Comparison of ENCODE assay signal across 11 cellular contexts in the genomic region with DNA sequence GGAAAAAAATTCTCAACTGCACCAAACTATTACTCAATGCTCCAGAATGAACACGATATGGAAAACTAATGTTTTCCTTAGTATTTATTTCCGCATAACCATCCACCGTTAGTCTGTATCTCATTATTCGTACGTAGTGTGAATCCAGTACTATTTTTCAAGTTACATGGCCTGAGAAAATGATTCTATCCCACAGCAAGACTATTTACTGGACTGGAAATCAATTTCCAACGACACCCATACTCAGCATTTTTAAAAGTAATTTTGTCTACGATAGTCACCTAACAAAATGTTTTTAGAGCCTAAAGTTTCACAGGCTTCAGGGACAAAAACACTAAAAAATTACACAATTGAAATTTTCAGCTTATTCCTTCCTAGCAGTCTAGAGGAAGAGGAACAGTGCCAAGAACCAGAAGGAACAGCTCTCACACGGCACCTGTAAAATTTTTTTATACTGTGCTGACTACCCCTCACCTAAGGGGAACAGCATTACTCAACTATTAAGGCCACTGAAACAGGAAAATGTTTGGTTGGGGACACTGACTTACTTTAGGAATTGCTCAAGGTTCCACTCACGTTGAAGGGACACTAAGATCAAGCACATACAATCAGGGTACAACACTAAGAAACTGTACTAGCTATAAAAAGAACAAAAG. TPM values are rescaled to one million over a fixed set of nuclear protein-coding genes. Genes with fewer than 3 reads are reported as not detected.
A peak's percentile ranks its signal among the peaks of the same experiment; 100 is the strongest.
DNase-seq lines count a peak whose midpoint lies in the region; ATAC-seq and TF ChIP-seq lines count a peak whose summit lies in the region.
"Had no signal": no experiment of that assay in that cellular context is flagged by ENCODE, and none has a peak within 500 bp of the region (broad histone marks: within the 10 kb centered on the region; RNA-seq: fewer than 3 reads in every experiment).

No MANE protein-coding gene starts in this region.

- H3K4me3 Mint-ChIP-seq in T-helper 17 cell, result peak overlapping the region; percentile 78
- no peak overlapping the region for H3K4me3 Mint-ChIP-seq in progenitor cell of endocrine pancreas (ENCODE audit: low read depth)

- peaks cover 94% of the 10 kb centered on the region for H4K20me1 ChIP-seq in DND-41 (ENCODE audit: insufficient read depth, low read length)

- H3K9ac ChIP-seq in DND-41 (ENCODE audit: low read depth, low read length), result no peak overlapping the region

- H3K36me3 Mint-ChIP-seq in T-helper 17 cell (ENCODE audit: low read depth) (peaks cover 8% of the 10 kb centered on the region), progenitor cell of endocrine pancreas (ENCODE audit: insufficient read depth) (peaks cover 19% of the 10 kb centered on the region)

- ATAC-seq in DND-41 (ENCODE audit: insufficient read depth, low read depth), result no peak
- no peak for ATAC-seq in T-helper 17 cell
- ATAC-seq: activated CD4-positive, CD25-positive, alpha-beta regulatory T cell treated with anti-CD3 and anti-CD28 coated beads, Interleukin-2, amount 50 U/mL, for 24 hours had no signal

- no peaks in the 10 kb centered on the region for H3K9me3 ChIP-seq in DND-41 (ENCODE audit: insufficient read depth, low read length, severe bottlenecking)
- no peaks in the 10 kb centered on the region for H3K9me3 ChIP-seq in T-helper 17 cell (ENCODE audit: control insufficient read depth, low read length, poor library complexity, severe bottlenecking)

- peak overlapping the region; percentile 64; the same call in 1 of the 2 replicates for H3K4me2 ChIP-seq in DND-41 (ENCODE audit: insufficient read depth, low read length)

- H3K79me2 ChIP-seq in DND-41 (ENCODE audit: insufficient read depth, low read length), result peaks cover 100% of the 10 kb centered on the region

- TF ChIP-seq CTCF in DND-41 (IDR thresholded peaks at IDR 0.05; ENCODE audit: borderline replicate concordance, extremely low read depth, low read length, poor library complexity, severe bottlenecking) (no peak), progenitor cell of endocrine pancreas (IDR thresholded peaks at IDR 0.05; ENCODE audit: unreplicated experiment) (no peak)

- no peak for DNase-seq in DND-41
- DNase-seq in T-helper 17 cell, result no peak
- DNase-seq in epithelial cell of prostate (ENCODE audit: low read depth, low spot score), result no peak
- DNase-seq in progenitor cell of endocrine pancreas (ENCODE audit: low spot score, unreplicated experiment), result no peak
- DNase-seq in globus pallidus (ENCODE audit: low spot score), result no peak
- no peak for DNase-seq in NCI-H2227 treated with DMSO at 0.1 percent for 48 hours (lab: John Stamatoyannopoulos, UW)
- DNase-seq in NK-92 treated with Interleukin-12 subunit alpha and Interleukin-12 subunit beta, amount 100 ng/mL, for 24 hours (lab: John Stamatoyannopoulos, UW), result no peak
- DNase-seq: central memory CD4-positive, alpha-beta T cell; head of caudate nucleus; MV-4-11 had no signal

- no peak overlapping the region for H2AFZ ChIP-seq in DND-41 (ENCODE audit: low read depth, low read length)

- peaks cover 65% of the 10 kb centered on the region for H3K4me1 Mint-ChIP-seq in T-helper 17 cell
- H3K4me1 Mint-ChIP-seq in progenitor cell of endocrine pancreas (ENCODE audit: low read depth), result peaks cover 38% of the 10 kb centered on the region

- H3K27me3 Mint-ChIP-seq in T-helper 17 cell (no peaks in the 10 kb centered on the region), progenitor cell of endocrine pancreas (no peaks in the 10 kb centered on the region)

- H3K27me3 ChIP-seq in DND-41 (ENCODE audit: insufficient read depth, low read length, poor library complexity), result no peaks in the 10 kb centered on the region

- H3K27ac Mint-ChIP-seq in T-helper 17 cell (no peak overlapping the region), progenitor cell of endocrine pancreas (peak overlapping the region; percentile 84)

- peaks cover 3% of the 10 kb centered on the region for H3K9me3 Mint-ChIP-seq in progenitor cell of endocrine pancreas (ENCODE audit: low read depth)

- H3K27ac ChIP-seq in DND-41 (ENCODE audit: low read length) (no peak overlapping the region), epithelial cell of prostate (peak overlapping the region; percentile 100)

- peaks cover 85% of the 10 kb centered on the region for H3K36me3 ChIP-seq in DND-41 (ENCODE audit: insufficient read depth, low read length)

- no peak overlapping the region for H3K4me3 ChIP-seq in DND-41 (ENCODE audit: low read depth in 1 of 2, low read length in 2 of 2)

- peaks cover 63% of the 10 kb centered on the region for H3K4me1 ChIP-seq in DND-41 (ENCODE audit: insufficient read depth, low read length)

RNA-seq across cellular contexts. Expression of gene UBE2D3, which starts 9.6 kb away (rescaled TPM):
- 100 to 1,000 TPM; 526 to 528 TPM for total RNA-seq in T-helper 17 cell
- total RNA-seq in progenitor cell of endocrine pancreas, result 307 and 316 TPM in 2 replicates

RNA-seq across cellular contexts. Expression of gene CISD2, which starts 51.1 kb away (rescaled TPM):
- total RNA-seq in T-helper 17 cell (10 to 100 TPM; 14.3 to 14.4 TPM), progenitor cell of endocrine pancreas (28.3 and 31.1 TPM in 2 replicates)

RNA-seq across cellular contexts. Expression of gene MANBA, which starts 57.0 kb away (rescaled TPM):
- total RNA-seq in T-helper 17 cell, result 10 to 100 TPM; 20.0 to 27.0 TPM
- 48.9 and 49.7 TPM in 2 replicates for total RNA-seq in progenitor cell of endocrine pancreas
